10 cellular contexts compared by ENCODE assay signal in the genomic region with DNA sequence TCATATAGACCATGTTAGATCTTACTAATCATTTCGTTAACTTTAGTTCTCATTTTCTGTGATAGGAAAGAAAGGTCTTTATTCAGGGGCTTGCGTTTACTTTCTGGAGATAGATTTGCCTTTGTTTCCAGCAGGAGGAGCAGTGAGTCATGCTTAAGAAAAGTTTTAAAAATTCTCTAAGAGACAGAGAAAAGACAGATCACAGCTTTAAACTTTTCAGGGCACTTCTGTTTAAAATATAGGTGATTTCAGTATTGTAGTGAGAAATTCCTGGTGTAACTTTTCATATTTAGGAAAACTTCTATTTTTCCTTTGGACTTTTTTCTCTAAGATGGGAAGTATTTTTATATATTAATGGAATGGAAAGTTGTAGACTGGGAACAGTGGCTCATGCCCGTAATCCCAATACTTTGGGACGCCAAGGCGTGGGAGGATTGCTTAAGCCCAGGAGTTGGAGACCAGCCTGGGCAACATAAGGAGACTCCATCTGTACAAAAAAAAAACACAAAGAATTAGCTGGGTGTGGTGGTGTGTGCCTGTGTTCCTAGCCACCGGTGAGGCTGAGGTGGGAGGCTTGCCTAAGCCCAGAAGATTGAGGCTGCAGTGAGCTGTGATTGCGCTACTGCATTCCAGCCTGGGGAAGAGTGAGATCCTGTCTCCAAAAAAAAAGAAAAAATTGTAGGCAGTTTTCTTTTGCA.
DNase-seq lines count a peak whose midpoint lies in the region; ATAC-seq and TF ChIP-seq lines count a peak whose summit lies in the region.
"Had no signal": no experiment of that assay in that cellular context is flagged by ENCODE, and none has a peak within 500 bp of the region (broad histone marks: within the 10 kb centered on the region; RNA-seq: fewer than 3 reads in every experiment).

No MANE protein-coding gene starts in this region.

- H3K4me3 ChIP-seq in LNCaP clone FGC (ENCODE audit: low read depth, low read length): no peak overlapping the region

- TF ChIP-seq CTCF in LNCaP clone FGC (IDR thresholded peaks at IDR 0.05; ENCODE audit: control insufficient read depth, extremely low read depth, insufficient read depth) (peak; percentile 25; the same call in 1 of the 2 replicates), nephron progenitor cell (IDR thresholded peaks at IDR 0.05) (peak; percentile 40)

- DNase-seq in Caki2 (ENCODE audit: low read depth): peak; percentile 60
- no peak for DNase-seq in LNCaP clone FGC (ENCODE audit: low read depth)
- peak; percentile 47 for DNase-seq in dedifferentiated amniotic fluid mesenchymal stem cell (ENCODE audit: extremely low spot score)
- no peak for DNase-seq in nephron progenitor cell
- no peak for DNase-seq in activated effector memory CD4-positive, alpha-beta T cell treated with Interleukin-2 at 50 U/mL for 16 hours
- no peak for DNase-seq in NCI-H82 (lab: John Stamatoyannopoulos, UW)
- no peak for DNase-seq in NCI-H1436 treated with DMSO at 0.1 percent for 48 hours (lab: John Stamatoyannopoulos, UW)
- DNase-seq: NCI-H1417, T-helper 17 cell had no signal

- H3K36me3 Mint-ChIP-seq in nephron progenitor cell (ENCODE audit: low read depth): peaks cover 50% of the 10 kb centered on the region

- H3K4me3 Mint-ChIP-seq in nephron progenitor cell: no peak overlapping the region
- H3K4me3 Mint-ChIP-seq: T-helper 17 cell had no signal

- ATAC-seq in activated CD4-positive, CD25-positive, alpha-beta regulatory T cell treated with anti-CD3 and anti-CD28 coated beads, Interleukin-2, amount 50 U/mL, for 24 hours: no peak
- ATAC-seq: T-helper 17 cell had no signal

- H3K27ac Mint-ChIP-seq in nephron progenitor cell: peak overlapping the region; percentile 12
- H3K27ac Mint-ChIP-seq: T-helper 17 cell had no signal

- H3K27me3 Mint-ChIP-seq in nephron progenitor cell (ENCODE audit: low read depth, poor library complexity): no peaks in the 10 kb centered on the region
- H3K27me3 Mint-ChIP-seq: T-helper 17 cell had no signal

- peaks cover 10% of the 10 kb centered on the region for H3K4me1 Mint-ChIP-seq in nephron progenitor cell

- in situ Hi-C loops in Caki2 (cut with HindIII; ENCODE audit: low pct_unique_long_range_greater_than_20kb, low sequenced_read_pairs): no loop called here

- no peaks in the 10 kb centered on the region for H3K9me3 Mint-ChIP-seq in nephron progenitor cell

Comparison
In these comparisons a context has a peak if more than half of its experiments do, and no peak if none do; other contexts are left out.
1. DNase-seq: peak in Caki2 (single experiment) and dedifferentiated amniotic fluid mesenchymal stem cell (single experiment); none in LNCaP clone FGC (single experiment), nephron progenitor cell (single experiment), activated effector memory CD4-positive, alpha-beta T cell treated with Interleukin-2 at 50 U/mL for 16 hours (single experiment), NCI-H82 (single experiment) and NCI-H1436 treated with DMSO at 0.1 percent for 48 hours (single experiment).